ENCODE assay signal across 2 cellular contexts in genomic region chr15:75038948-75039533, GRCh38.
TF ChIP-seq lines count a peak whose summit lies in the region.

No MANE protein-coding gene starts in this region.

TF ChIP-seq in liver, 16 proteins besides CTCF, POLR2A, EP300 and RAD21:
- TF ChIP-seq JUND (IDR thresholded peaks at IDR 0.05) (no peak), NR2F2 (IDR thresholded peaks at IDR 0.05) (peak; percentile 70), HNF4A (conservative IDR thresholded peaks at IDR 0.05) (no peak)
- TF ChIP-seq, protein P1, sequence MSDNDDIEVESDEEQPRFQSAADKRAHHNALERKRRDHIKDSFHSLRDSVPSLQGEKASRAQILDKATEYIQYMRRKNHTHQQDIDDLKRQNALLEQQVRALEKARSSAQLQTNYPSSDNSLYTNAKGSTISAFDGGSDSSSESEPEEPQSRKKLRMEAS (IDR thresholded peaks at IDR 0.05): no peak

TF ChIP-seq in HepG2, 621 proteins besides CTCF, POLR2A, EP300 and RAD21:
- no peak for TF ChIP-seq NFIC (IDR thresholded peaks at IDR 0.05; ENCODE audit: low read length)
